8 cellular contexts compared by ENCODE assay signal in genomic region chr2:240579771-240580614, GRCh38. TPM values are rescaled to one million over a fixed set of nuclear protein-coding genes. Genes with fewer than 3 reads are reported as not detected.
DNase-seq lines count a peak whose midpoint lies in the region; ATAC-seq and TF ChIP-seq lines count a peak whose summit lies in the region.

No MANE protein-coding gene starts in this region.

- no peaks in the 10 kb centered on the region for H3K9me3 Mint-ChIP-seq in activated CD4-positive, alpha-beta memory T cell treated with anti-CD3 and anti-CD28 coated beads, Interleukin-2, amount 10 ng/mL, durations not matched to agents 7 days and 5 days

- intact Hi-C loops in ovary (cut with DNase I) = no loop called here

- CTCF ChIA-PET in activated CD4-positive, alpha-beta memory T cell treated with anti-CD3 and anti-CD28 coated beads, Interleukin-2, amount 10 ng/mL, durations not matched to agents 7 days and 5 days (lab: Charles Lee) = interaction anchor here (1.0 to 2.6 kb wide), 10 partner anchors 8 to 76 kb away, joined by 3 to 57 read pairs (median 10); partner anchors contain the start of genes DUSP28 and RNPEPL1

- H3K4me1 ChIP-seq in ovary (ENCODE audit: insufficient read depth) (peaks cover 11% of the 10 kb centered on the region), BE2C (no peaks in the 10 kb centered on the region)

- H3K36me3 Mint-ChIP-seq in activated CD4-positive, alpha-beta memory T cell treated with anti-CD3 and anti-CD28 coated beads, Interleukin-2, amount 10 ng/mL, durations not matched to agents 7 days and 5 days (ENCODE audit: low read depth) = peaks cover 37% of the 10 kb centered on the region

- H3K9me3 ChIP-seq in ovary = no peaks in the 10 kb centered on the region
- no peaks in the 10 kb centered on the region for H3K9me3 ChIP-seq in BE2C

- no peak overlapping the region for H3K4me3 Mint-ChIP-seq in activated CD4-positive, alpha-beta memory T cell treated with anti-CD3 and anti-CD28 coated beads, Interleukin-2, amount 10 ng/mL, durations not matched to agents 7 days and 5 days

- TF ChIP-seq EP300 in ovary (IDR thresholded peaks at IDR 0.05) = no peak

- ATAC-seq in GM18502 (IDR thresholded peaks at IDR 0.05; ENCODE audit: poor library complexity, unreplicated experiment) = peak; percentile 49

- H3K4me3 ChIP-seq in ovary (no peak overlapping the region), BE2C (ENCODE audit: low read depth, low read length) (no peak overlapping the region)

- H3K27ac Mint-ChIP-seq in activated CD4-positive, alpha-beta memory T cell treated with anti-CD3 and anti-CD28 coated beads, Interleukin-2, amount 10 ng/mL, durations not matched to agents 7 days and 5 days = peak overlapping the region; percentile 79

- TF ChIP-seq POLR2A in ovary (IDR thresholded peaks at IDR 0.05) = no peak

- DNase-seq in NCI-H1694 (lab: John Stamatoyannopoulos, UW) (peak; percentile 75), epidermal melanocyte (ENCODE audit: insufficient read length, low spot score) (peak; percentile 8), ovary (peak in 3 of 5 donors; percentile 71 to 79 (median 76)), UCSD-AML1 (lab: John Stamatoyannopoulos, UW; ENCODE audit: unreplicated experiment) (no peak), BE2C (no peak), NCI-H187 (lab: John Stamatoyannopoulos, UW) (no peak)
- DNase-seq in activated CD4-positive, alpha-beta memory T cell treated with anti-CD3 and anti-CD28 coated beads, Interleukin-2, amount 10 ng/mL, durations not matched to agents 7 days and 5 days = peak; percentile 88

- H3K4me1 Mint-ChIP-seq in activated CD4-positive, alpha-beta memory T cell treated with anti-CD3 and anti-CD28 coated beads, Interleukin-2, amount 10 ng/mL, durations not matched to agents 7 days and 5 days = peaks cover 51% of the 10 kb centered on the region

- WGBS in ovary, 3 donors = 46 to 49% (median 46%) methylated on average over 27 of the region's 27 CpGs

- H3K27me3 ChIP-seq in ovary (no peaks in the 10 kb centered on the region), BE2C (no peaks in the 10 kb centered on the region)

- H3K27ac ChIP-seq in ovary = peak overlapping the region; percentile 34 to 47

- POLR2A ChIA-PET in activated CD4-positive, alpha-beta memory T cell treated with anti-CD3 and anti-CD28 coated beads, Interleukin-2, amount 10 ng/mL, durations not matched to agents 7 days and 5 days (lab: Charles Lee) = interaction anchor here (0.8 to 2.2 kb wide), 6 partner anchors 11 to 66 kb away, joined by 4 to 65 read pairs (median 12); partner anchors contain the start of gene DUSP28

- H3K36me3 ChIP-seq in ovary (no peaks in the 10 kb centered on the region), BE2C (peaks cover 21% of the 10 kb centered on the region)

- TF ChIP-seq CTCF in ovary (IDR thresholded peaks at IDR 0.05) (peak in 1 of 3 donors; percentile 20), BE2C (IDR thresholded peaks at IDR 0.05; ENCODE audit: low read depth, low read length) (no peak)

- H3K27me3 Mint-ChIP-seq in activated CD4-positive, alpha-beta memory T cell treated with anti-CD3 and anti-CD28 coated beads, Interleukin-2, amount 10 ng/mL, durations not matched to agents 7 days and 5 days = no peaks in the 10 kb centered on the region

RNA-seq across cellular contexts. Expression of gene CAPN10, which starts 6.5 kb away (rescaled TPM):
- 10 to 100 TPM; 52.3 to 53.1 TPM for total RNA-seq in activated CD4-positive, alpha-beta memory T cell treated with anti-CD3 and anti-CD28 coated beads, Interleukin-2, amount 10 ng/mL, durations not matched to agents 7 days and 5 days
- total RNA-seq in ovary = 10 to 100 TPM; 15.5 to 34.3 (median 26.8) TPM
- 10 to 100 TPM in 1 of 2 donors, 1 to 10 TPM in 1; 2.2 to 21.7 TPM for polyA plus RNA-seq in ovary
- polyA plus RNA-seq in BE2C (2012; ENCODE audit: insufficient read depth, insufficient read length, low read depth) = 80.2 TPM

RNA-seq across cellular contexts. Expression of gene RNPEPL1, which starts 11.7 kb away (rescaled TPM):
- total RNA-seq in activated CD4-positive, alpha-beta memory T cell treated with anti-CD3 and anti-CD28 coated beads, Interleukin-2, amount 10 ng/mL, durations not matched to agents 7 days and 5 days = 100 to 1,000 TPM; 135 to 144 TPM
- total RNA-seq in ovary = 10 to 100 TPM; 15.1 to 25.2 (median 23.2) TPM
- 10 to 100 TPM in 1 of 2 donors, 1 to 10 TPM in 1; 3.5 to 27.3 TPM for polyA plus RNA-seq in ovary
- polyA plus RNA-seq in BE2C (2012; ENCODE audit: insufficient read depth, insufficient read length, low read depth) = 44.6 TPM

RNA-seq across cellular contexts. Expression of gene DUSP28, which starts 19.8 kb away (rescaled TPM):
- 1 to 10 TPM; 7.9 to 9.3 TPM for total RNA-seq in activated CD4-positive, alpha-beta memory T cell treated with anti-CD3 and anti-CD28 coated beads, Interleukin-2, amount 10 ng/mL, durations not matched to agents 7 days and 5 days
- 1 to 10 TPM; 2.7 to 9.9 (median 4.3) TPM for total RNA-seq in ovary
- 1 to 10 TPM; 4.0 to 5.3 TPM for polyA plus RNA-seq in ovary
- polyA plus RNA-seq in BE2C (2012; ENCODE audit: insufficient read depth, insufficient read length, low read depth) = 14.7 TPM

RNA-seq across cellular contexts. Expression of gene ANKMY1, which starts 22.2 kb away (rescaled TPM):
- 10 to 100 TPM; 28.2 to 31.5 TPM for total RNA-seq in activated CD4-positive, alpha-beta memory T cell treated with anti-CD3 and anti-CD28 coated beads, Interleukin-2, amount 10 ng/mL, durations not matched to agents 7 days and 5 days
- 10 to 100 TPM; 13.7 to 24.2 (median 21.6) TPM for total RNA-seq in ovary
- 10 to 100 TPM; 11.5 to 13.8 TPM for polyA plus RNA-seq in ovary
- polyA plus RNA-seq in BE2C (2012; ENCODE audit: insufficient read depth, insufficient read length, low read depth) = 4.5 TPM

RNA-seq across cellular contexts. Expression of gene GPR35, which starts 45.3 kb away (rescaled TPM):
- 1 to 10 TPM; 5.2 to 5.7 TPM for total RNA-seq in activated CD4-positive, alpha-beta memory T cell treated with anti-CD3 and anti-CD28 coated beads, Interleukin-2, amount 10 ng/mL, durations not matched to agents 7 days and 5 days
- total RNA-seq in ovary = 1 to 10 TPM; 2.1 to 4.2 (median 2.5) TPM
- 1 to 10 TPM in 1 of 2 donors, under 1 TPM in 1; 0.27 to 2.2 TPM for polyA plus RNA-seq in ovary
- polyA plus RNA-seq in BE2C (2012; ENCODE audit: insufficient read depth, insufficient read length, low read depth) = 0.43 TPM

Comparison
In these comparisons a context has a peak if more than half of its experiments do, and no peak if none do; other contexts are left out.
1. DNase-seq: peak in NCI-H1694 (single experiment), activated CD4-positive, alpha-beta memory T cell treated with anti-CD3 and anti-CD28 coated beads, Interleukin-2, amount 10 ng/mL, durations not matched to agents 7 days and 5 days (single experiment), epidermal melanocyte (single experiment) and ovary (3 of 5); none in UCSD-AML1 (single experiment), BE2C (single experiment) and NCI-H187 (0 of 2).
2. RNA of gene RNPEPL1, which starts 11.7 kb away (total RNA-seq): 135 to 144 TPM in activated CD4-positive, alpha-beta memory T cell treated with anti-CD3 and anti-CD28 coated beads, Interleukin-2, amount 10 ng/mL, durations not matched to agents 7 days and 5 days; 15.1 to 25.2 TPM in ovary; every median in the first group is over 4 times any median in the second.